7 cellular contexts compared by ENCODE assay signal in genomic region chr20:64063389-64064144, GRCh38. TPM values are rescaled to one million over a fixed set of nuclear protein-coding genes. Genes with fewer than 3 reads are reported as not detected.
DNase-seq lines count a peak whose midpoint lies in the region; ATAC-seq, FAIRE-seq and TF ChIP-seq lines count a peak whose summit lies in the region.

No MANE protein-coding gene starts in this region.

- H3K36me3 ChIP-seq in GM23248 (ENCODE audit: low read depth) (no peaks in the 10 kb centered on the region), RWPE2 (ENCODE audit: low read depth) (no peaks in the 10 kb centered on the region), H1 (ENCODE audit: control insufficient read depth in 2 of 4, insufficient read depth in 4 of 4, low read length in 3 of 4) (no peaks in the 10 kb centered on the region)

- no peaks in the 10 kb centered on the region for H3K9me3 ChIP-seq in GM23248 (ENCODE audit: low read depth)
- no peaks in the 10 kb centered on the region for H3K9me3 ChIP-seq in RWPE2 (ENCODE audit: severe bottlenecking)
- no peaks in the 10 kb centered on the region for H3K9me3 ChIP-seq in H1 (ENCODE audit: insufficient read depth in 2 of 2, low read depth in 1 of 2, low read length in 1 of 2)

- no peaks in the 10 kb centered on the region for H3K36me3 Mint-ChIP-seq in nephron (ENCODE audit: low read depth)

- DNase-seq in GM23248, result peak; percentile 72
- peak; percentile 89 for DNase-seq in RWPE2 (ENCODE audit: low spot score)
- DNase-seq in H1 (ENCODE audit: low read depth in 1 of 2, low spot score in 2 of 2), result no peak
- no peak for DNase-seq in globus pallidus (ENCODE audit: low spot score)
- no peak for DNase-seq in MV-4-11 (lab: John Stamatoyannopoulos, UW)

- no peak for TF ChIP-seq CTCF in RWPE2 (IDR thresholded peaks at IDR 0.05; ENCODE audit: poor library complexity, severe bottlenecking)
- no peak for TF ChIP-seq CTCF in H1 (IDR thresholded peaks at IDR 0.05; ENCODE audit: control extremely low read depth in 1 of 3, insufficient read depth in 1 of 3, low read depth in 1 of 3, low read length in 3 of 3)
- no peak for TF ChIP-seq CTCF in nephron (IDR thresholded peaks at IDR 0.05; ENCODE audit: unreplicated experiment in 3 of 3)

- H2BK12ac ChIP-seq in H1 (ENCODE audit: low read depth, low read length), result no peak overlapping the region

- no peak overlapping the region for H2AK5ac ChIP-seq in H1 (ENCODE audit: low read depth, low read length)

- peak overlapping the region; percentile 93 to 99 (median 94) for H3K4me3 Mint-ChIP-seq in nephron

- in situ Hi-C loops in GM23248 (cut with MboI), result no loop called here

- H3K79me2 ChIP-seq in GM23248 (ENCODE audit: insufficient read depth) (0 out of 2 replicates have a peak, but pooled peaks cover 8% of the 10 kb centered on the region), H1 (ENCODE audit: control insufficient read depth in 1 of 2, insufficient read depth in 2 of 2, low read length in 2 of 2) (no peaks in the 10 kb centered on the region)

- peak overlapping the region; percentile 13; the same call in 1 of the 2 replicates for H3K18ac ChIP-seq in H1 (ENCODE audit: extremely low read depth, low read length)

- H3K27ac ChIP-seq in GM23248, result peak overlapping the region; percentile 66
- peak overlapping the region; percentile 62 for H3K27ac ChIP-seq in RWPE2 (ENCODE audit: poor library complexity, severe bottlenecking)
- H3K27ac ChIP-seq in H1 (ENCODE audit: low read depth, low read length), result no peak overlapping the region

- H3K9ac ChIP-seq in GM23248 (peak overlapping the region; percentile 96), H1 (replicated peaks in 1 of 4; ENCODE audit: extremely low read depth in 1 of 4, low read depth in 3 of 4, low read length in 3 of 4) (peak overlapping the region in 3 of 4 experiments; percentile 34 to 64 (median 44); a peak in 4 of 7 replicates)

- H2AFZ ChIP-seq in GM23248, result peak overlapping the region; percentile 57
- no peak overlapping the region for H2AFZ ChIP-seq in H1 (ENCODE audit: low read length)

- H2BK20ac ChIP-seq in H1 (ENCODE audit: low read length), result no peak overlapping the region

- H3K23me2 ChIP-seq in H1 (ENCODE audit: low read depth, low read length), result peaks cover 2% of the 10 kb centered on the region; the same call in 1 of the 2 replicates

- 0 out of 2 replicates have a peak, but pooled peaks cover 3% of the 10 kb centered on the region for H3F3A ChIP-seq in GM23248 (ENCODE audit: insufficient read depth)

- H3K27ac Mint-ChIP-seq in nephron, result peak overlapping the region; percentile 47 to 94 (median 62)

- no peak for FAIRE-seq in H1 (lab: Jason Lieb, UNC)

- no peaks in the 10 kb centered on the region for H3K9me3 Mint-ChIP-seq in nephron

- H3K27me3 Mint-ChIP-seq in nephron (ENCODE audit: low read depth), result peaks cover 6% of the 10 kb centered on the region

- no peak overlapping the region for H4K5ac ChIP-seq in H1 (ENCODE audit: insufficient read length, low read depth, low read length)

- H3K4ac ChIP-seq in H1 (replicated peaks; ENCODE audit: insufficient read length, low read depth, low read length), result no peak overlapping the region

- WGBS in GM23248 (ENCODE audit: low coverage in 1 of 2, low lambda C conversion rate in 2 of 2, missing lambda C conversion rate in 2 of 2), 2 experiments, result 0 to 1% methylated on average over 24 to 30 of the region's 51 CpGs
- WGBS in H1 (ENCODE audit: extremely low coverage in 1 of 2, insufficient coverage in 1 of 2, insufficient read length in 1 of 2, insufficient replicate concordance in 2 of 2, low coverage in 1 of 2, low lambda C conversion rate in 2 of 2, missing lambda C conversion rate in 1 of 2), 2 experiments, result 8% methylated on average over 48 of the region's 51 CpGs; no CpG with 5 or more reads in 1 of the 2 experiments

- H3K4me1 Mint-ChIP-seq in nephron, result peaks cover 6% of the 10 kb centered on the region

- H3K27me3 ChIP-seq in GM23248 (replicated peaks; ENCODE audit: insufficient read depth), result no peaks in the 10 kb centered on the region
- H3K27me3 ChIP-seq in RWPE2 (ENCODE audit: insufficient read depth, poor library complexity, severe bottlenecking), result no peaks in the 10 kb centered on the region
- no peaks in the 10 kb centered on the region; a peak in 2 of 7 replicates for H3K27me3 ChIP-seq in H1 (replicated peaks in 1 of 4; ENCODE audit: control insufficient read depth in 3 of 4, extremely low read depth in 1 of 4, insufficient read depth in 3 of 4, low read length in 3 of 4)

- H3K9me2 ChIP-seq in GM23248 (ENCODE audit: insufficient read depth), result no peaks in the 10 kb centered on the region

- peak overlapping the region; percentile 89 for H3K4me3 ChIP-seq in GM23248
- peak overlapping the region; percentile 92 for H3K4me3 ChIP-seq in RWPE2 (ENCODE audit: severe bottlenecking)
- H3K4me3 ChIP-seq in H1 (ENCODE audit: extremely low read depth in 1 of 4, insufficient read depth in 2 of 4, low read depth in 3 of 4, low read length in 4 of 4), result peak overlapping the region; percentile 66 to 81 (median 72)

- no peak overlapping the region for H3K56ac ChIP-seq in H1 (replicated peaks; ENCODE audit: insufficient read length, low read depth, low read length)

- H3K14ac ChIP-seq in H1 (ENCODE audit: insufficient read length), result no peak overlapping the region

- H4K8ac ChIP-seq in H1 (ENCODE audit: extremely low read depth, insufficient read depth, low read length), result no peak overlapping the region

- POLR2A ChIA-PET in H1 (lab: Charles Lee; ENCODE audit: partially characterized antibody), result interaction anchor here (0.9 to 4.5 kb wide), 9 partner anchors 8 to 70 kb away, joined by 3 to 27 read pairs (median 5); partner anchors contain the start of genes C20orf204, LKAAEAR1, OPRL1 and RGS19

- CTCF ChIA-PET in H1 (lab: Charles Lee; ENCODE audit: partially characterized antibody), result interaction anchor here (0.8 to 15.0 kb wide), 9 partner anchors 8 to 83 kb away, joined by 3 to 139 read pairs (median 5); partner anchors contain the start of genes LKAAEAR1, OPRL1, PRPF6 and RGS19

- no peak overlapping the region for H2BK5ac ChIP-seq in H1 (ENCODE audit: low read depth, low read length)

- no peak for ATAC-seq in RWPE2 (ENCODE audit: low read depth)
- ATAC-seq in GM21390 (IDR thresholded peaks at IDR 0.05; ENCODE audit: unreplicated experiment), result no peak

- no peak overlapping the region for H2BK120ac ChIP-seq in H1 (replicated peaks; ENCODE audit: low read depth, low read length)

- peak overlapping the region; percentile 89 for H3K4me2 ChIP-seq in GM23248 (ENCODE audit: unreplicated experiment)
- H3K4me2 ChIP-seq in H1 (ENCODE audit: insufficient read depth in 1 of 2, low read depth in 2 of 2, low read length in 2 of 2), result peak overlapping the region; percentile 60 to 83

- no peak for TF ChIP-seq EP300 in H1 (IDR thresholded peaks at IDR 0.05; ENCODE audit: borderline replicate concordance in 1 of 2, low read depth in 2 of 2, low read length in 2 of 2)

- H3K4me1 ChIP-seq in GM23248 (ENCODE audit: insufficient read depth) (peaks cover 27% of the 10 kb centered on the region), RWPE2 (ENCODE audit: insufficient read depth, poor library complexity, severe bottlenecking) (peaks cover 30% of the 10 kb centered on the region), H1 (replicated peaks in 1 of 4; ENCODE audit: control insufficient read depth in 3 of 4, insufficient read depth in 4 of 4, low read length in 3 of 4) (peaks cover 3 to 15% (median 7%) of the 10 kb centered on the region in 4 experiments)

- H2BK15ac ChIP-seq in H1 (ENCODE audit: low read length), result no peak overlapping the region

- no peak for TF ChIP-seq POLR2A in H1 (IDR thresholded peaks at IDR 0.05; ENCODE audit: control extremely low read depth in 1 of 2, low read depth in 2 of 2, low read length in 2 of 2)

- TF ChIP-seq RAD21 in H1 (IDR thresholded peaks at IDR 0.05 in 1 of 2, conservative IDR thresholded peaks at IDR 0.05 in 1 of 2; ENCODE audit: low read depth in 2 of 2, low read length in 2 of 2), result no peak

- H4K91ac ChIP-seq in H1 (replicated peaks; ENCODE audit: insufficient read length, low read length), result no peak overlapping the region

- no peaks in the 10 kb centered on the region for H3K79me1 ChIP-seq in H1 (ENCODE audit: low read depth, low read length)

- H4K20me1 ChIP-seq in GM23248 (ENCODE audit: insufficient read depth) (no peaks in the 10 kb centered on the region), H1 (replicated peaks in 1 of 2; ENCODE audit: control insufficient read depth in 1 of 2, insufficient read depth in 2 of 2, low read length in 2 of 2) (peaks cover 2 to 6% of the 10 kb centered on the region in 2 experiments)

- no peak overlapping the region for H3K23ac ChIP-seq in H1 (ENCODE audit: insufficient read length)

RNA-seq across cellular contexts. Expression of gene TCEA2, which starts 0.6 kb away (rescaled TPM):
- total RNA-seq in GM23248 (2014; rRNA removed; shearing (Covaris generic)), result 34.3 and 39.2 TPM in 2 replicates
- polyA plus RNA-seq in GM23248 (2016; fragmentation: Nextera tagmentation; extraction: Ambion mirVana) (67.9 and 70.7 TPM in 2 replicates), H1 (2011; rRNA removed) (42.3 and 66.0 TPM in 2 replicates)
- total RNA-seq in H1 (2021; fragmentation: NEBNext Ultra II Directional; extraction: Animal tissue kit (Norgen Biotek cat#: 25700)), result 41.4 and 46.3 TPM in 2 replicates
- polyA plus RNA-seq in H1 (2011; cell fraction: cytosol; rRNA removed), result 52.5 TPM
- polyA plus RNA-seq in H1 (2011; cell fraction: nucleus; rRNA removed), result 118 TPM
- 34.2 to 60.1 TPM (median 48.8 TPM) in 4 replicates for polyA plus RNA-seq in H1 (2012, experiment 1 of 2)
- polyA plus RNA-seq in H1 (2012, experiment 2 of 2), result 35.4 TPM
- polyA plus RNA-seq in H1 (2013, experiment 1 of 2), result 55.3 TPM
- 51.7 TPM for polyA plus RNA-seq in H1 (2013, experiment 2 of 2)
- polyA minus RNA-seq in H1 (2011; rRNA and poly(A)+ RNA removed), result 9.5 and 12.8 TPM in 2 replicates
- polyA minus RNA-seq in H1 (2011; cell fraction: cytosol; rRNA and poly(A)+ RNA removed), result 14.2 TPM
- 35.6 TPM for polyA minus RNA-seq in H1 (2011; cell fraction: nucleus; rRNA and poly(A)+ RNA removed)

RNA-seq across cellular contexts. Expression of gene SOX18, which starts 14.1 kb away (rescaled TPM):
- not detected in 2 replicates for total RNA-seq in GM23248 (2014; rRNA removed; shearing (Covaris generic))
- polyA plus RNA-seq in GM23248 (2016; fragmentation: Nextera tagmentation; extraction: Ambion mirVana) (not detected in 2 replicates), H1 (2011; rRNA removed) (0.08 and 0.09 TPM in 2 replicates)
- total RNA-seq in H1 (2021; fragmentation: NEBNext Ultra II Directional; extraction: Animal tissue kit (Norgen Biotek cat#: 25700)), result 0.23 TPM in 1 of 2 replicates, not detected in the other
- not detected for polyA plus RNA-seq in H1 (2011; cell fraction: cytosol; rRNA removed)
- 0.13 TPM for polyA plus RNA-seq in H1 (2011; cell fraction: nucleus; rRNA removed)
- polyA plus RNA-seq in H1 (2012, experiment 1 of 2), result 0.14 to 0.16 TPM in 2 of 4 replicates, not detected in the others
- polyA plus RNA-seq in H1 (2012, experiment 2 of 2), result 0.22 TPM
- polyA plus RNA-seq in H1 (2013, experiment 1 of 2), result 0.34 TPM
- 0.39 TPM for polyA plus RNA-seq in H1 (2013, experiment 2 of 2)
- not detected in 2 replicates for polyA minus RNA-seq in H1 (2011; rRNA and poly(A)+ RNA removed)
- not detected for polyA minus RNA-seq in H1 (2011; cell fraction: cytosol; rRNA and poly(A)+ RNA removed)
- 0.30 TPM for polyA minus RNA-seq in H1 (2011; cell fraction: nucleus; rRNA and poly(A)+ RNA removed)

RNA-seq across cellular contexts. Expression of gene RGS19, which starts 15.8 kb away (rescaled TPM):
- total RNA-seq in GM23248 (2014; rRNA removed; shearing (Covaris generic)), result 7.0 and 13.2 TPM in 2 replicates
- 18.7 and 20.9 TPM in 2 replicates for polyA plus RNA-seq in GM23248 (2016; fragmentation: Nextera tagmentation; extraction: Ambion mirVana)
- total RNA-seq in H1 (2021; fragmentation: NEBNext Ultra II Directional; extraction: Animal tissue kit (Norgen Biotek cat#: 25700)), result 12.7 and 13.1 TPM in 2 replicates
- 16.8 and 21.9 TPM in 2 replicates for polyA plus RNA-seq in H1 (2011; rRNA removed)
- 14.6 TPM for polyA plus RNA-seq in H1 (2011; cell fraction: cytosol; rRNA removed)
- 18.9 TPM for polyA plus RNA-seq in H1 (2011; cell fraction: nucleus; rRNA removed)
- 9.5 to 12.1 TPM (median 10.6 TPM) in 4 replicates for polyA plus RNA-seq in H1 (2012, experiment 1 of 2)
- 8.8 TPM for polyA plus RNA-seq in H1 (2012, experiment 2 of 2)
- polyA plus RNA-seq in H1 (2013, experiment 1 of 2), result 9.0 TPM
- polyA plus RNA-seq in H1 (2013, experiment 2 of 2), result 8.9 TPM
- polyA minus RNA-seq in H1 (2011; rRNA and poly(A)+ RNA removed), result 4.3 and 4.8 TPM in 2 replicates
- polyA minus RNA-seq in H1 (2011; cell fraction: cytosol; rRNA and poly(A)+ RNA removed), result 8.7 TPM
- polyA minus RNA-seq in H1 (2011; cell fraction: nucleus; rRNA and poly(A)+ RNA removed), result 6.3 TPM

RNA-seq across cellular contexts. Expression of gene OPRL1, which starts 16.3 kb away (rescaled TPM):
- total RNA-seq in GM23248 (2014; rRNA removed; shearing (Covaris generic)), result 0.86 and 1.1 TPM in 2 replicates
- polyA plus RNA-seq in GM23248 (2016; fragmentation: Nextera tagmentation; extraction: Ambion mirVana), result 0.35 and 0.53 TPM in 2 replicates
- total RNA-seq in H1 (2021; fragmentation: NEBNext Ultra II Directional; extraction: Animal tissue kit (Norgen Biotek cat#: 25700)), result 0.52 and 0.63 TPM in 2 replicates
- polyA plus RNA-seq in H1 (2011; rRNA removed), result 0.98 and 2.0 TPM in 2 replicates
- polyA plus RNA-seq in H1 (2011; cell fraction: cytosol; rRNA removed), result 1.3 TPM
- polyA plus RNA-seq in H1 (2011; cell fraction: nucleus; rRNA removed), result 2.1 TPM
- 0.52 to 1.4 TPM (median 1.1 TPM) in 4 replicates for polyA plus RNA-seq in H1 (2012, experiment 1 of 2)
- 0.81 TPM for polyA plus RNA-seq in H1 (2012, experiment 2 of 2)
- 0.39 TPM for polyA plus RNA-seq in H1 (2013, experiment 1 of 2)
- 0.46 TPM for polyA plus RNA-seq in H1 (2013, experiment 2 of 2)
- polyA minus RNA-seq in H1 (2011; rRNA and poly(A)+ RNA removed), result 1.2 and 1.4 TPM in 2 replicates
- 1.4 TPM for polyA minus RNA-seq in H1 (2011; cell fraction: cytosol; rRNA and poly(A)+ RNA removed)
- 0.50 TPM for polyA minus RNA-seq in H1 (2011; cell fraction: nucleus; rRNA and poly(A)+ RNA removed)

RNA-seq across cellular contexts. Expression of gene LKAAEAR1, which starts 20.6 kb away (rescaled TPM):
- total RNA-seq in GM23248 (2014; rRNA removed; shearing (Covaris generic)), result 3.7 TPM in 1 of 2 replicates, not detected in the other
- polyA plus RNA-seq in GM23248 (2016; fragmentation: Nextera tagmentation; extraction: Ambion mirVana) (0.59 TPM in 1 of 2 replicates, not detected in the other), H1 (2011; rRNA removed) (0.53 and 0.91 TPM in 2 replicates)
- 0.41 and 0.52 TPM in 2 replicates for total RNA-seq in H1 (2021; fragmentation: NEBNext Ultra II Directional; extraction: Animal tissue kit (Norgen Biotek cat#: 25700))
- polyA plus RNA-seq in H1 (2011; cell fraction: cytosol; rRNA removed), result 0.65 TPM
- polyA plus RNA-seq in H1 (2011; cell fraction: nucleus; rRNA removed), result 0.34 TPM
- 0.24 TPM in 1 of 4 replicates, not detected in the others for polyA plus RNA-seq in H1 (2012, experiment 1 of 2)
- polyA plus RNA-seq in H1 (2012, experiment 2 of 2), result not detected
- polyA plus RNA-seq in H1 (2013, experiment 1 of 2), result 0.20 TPM
- polyA plus RNA-seq in H1 (2013, experiment 2 of 2), result 0.28 TPM
- polyA minus RNA-seq in H1 (2011; rRNA and poly(A)+ RNA removed), result not detected in 2 replicates
- not detected for polyA minus RNA-seq in H1 (2011; cell fraction: cytosol; rRNA and poly(A)+ RNA removed)
- not detected for polyA minus RNA-seq in H1 (2011; cell fraction: nucleus; rRNA and poly(A)+ RNA removed)

Comparison
In these comparisons a context has a peak if more than half of its experiments do, and no peak if none do; other contexts are left out.
1. DNase-seq: peak in GM23248 (single experiment) and RWPE2 (single experiment); none in H1 (0 of 2), globus pallidus (single experiment) and MV-4-11 (single experiment).
2. Peak in every context shown above with its lines, with median percentiles within 50 percentile points of each other: H3K4me3 ChIP-seq.